Comparison of ENCODE assay signal across 8 cellular contexts in genomic region chr9:99221623-99222415, GRCh38. TPM values are rescaled to one million over a fixed set of nuclear protein-coding genes. Genes with fewer than 3 reads are reported as not detected.
DNase-seq lines count a peak whose midpoint lies in the region; ATAC-seq and TF ChIP-seq lines count a peak whose summit lies in the region.

Gene ALG2 (minus strand): TSS chr9:99221942. CDS start chr9:99221894, 48 bp downstream.
Gene SEC61B (plus strand): TSS chr9:99222282. CDS start chr9:99222364, 82 bp downstream.

- H3K27me3 ChIP-seq in KMS-11 (ENCODE audit: insufficient read depth, low read depth) (no peaks in the 10 kb centered on the region), Peyer's patch (no peaks in the 10 kb centered on the region), esophagus muscularis mucosa (no peaks in the 10 kb centered on the region), muscle layer of duodenum (ENCODE audit: low read depth, low read length) (no peaks in the 10 kb centered on the region)

- no peak within 1 kb of the TSS for H3K4me3 ChIP-seq in KMS-11 (IDR thresholded peaks at IDR 0.05; ENCODE audit: insufficient read depth, low read depth, low read length)
- H3K4me3 ChIP-seq in Peyer's patch, result peak within 1 kb of the TSS; percentile 62 to 98 (median 90)
- H3K4me3 ChIP-seq in esophagus muscularis mucosa, result peak within 1 kb of the TSS; percentile 77 to 88 (median 83)
- H3K4me3 ChIP-seq in muscle layer of duodenum (ENCODE audit: low read depth in 1 of 2, low read length in 2 of 2), result peak within 1 kb of the TSS; percentile 79 to 95

- TF ChIP-seq EP300 in esophagus muscularis mucosa (IDR thresholded peaks at IDR 0.05), result no peak

- H3K9me3 ChIP-seq in Peyer's patch (no peaks in the 10 kb centered on the region), esophagus muscularis mucosa (no peaks in the 10 kb centered on the region), muscle layer of duodenum (ENCODE audit: control insufficient read depth in 1 of 2, low read length in 2 of 2) (no peaks in the 10 kb centered on the region)

- H4K20me1 ChIP-seq in KMS-11 (ENCODE audit: insufficient read depth), result no peaks in the 10 kb centered on the region; the same call in 1 of the 2 replicates

- H3K4me2 ChIP-seq in KMS-11, result peak within 1 kb of the TSS; percentile 98

- 0 out of 2 replicates have a peak, but pooled peaks cover 4% of the 10 kb centered on the region for H3K36me3 ChIP-seq in KMS-11 (ENCODE audit: insufficient read depth)
- H3K36me3 ChIP-seq in Peyer's patch, result peaks cover 0 to 4% (median 0%) of the 10 kb centered on the region in 3 donors
- H3K36me3 ChIP-seq in esophagus muscularis mucosa, result peaks cover 0 to 30% (median 15%) of the 10 kb centered on the region in 4 donors
- H3K36me3 ChIP-seq in muscle layer of duodenum (ENCODE audit: control insufficient read depth in 1 of 2, insufficient read depth in 2 of 2, low read length in 2 of 2), result peaks cover 18 to 25% of the 10 kb centered on the region in 2 donors

- H2AFZ ChIP-seq in KMS-11 (ENCODE audit: low read depth), result peak within 1 kb of the TSS; percentile 65

- peaks cover 13 to 29% of the 10 kb centered on the region in 2 donors for H3K36me3 Mint-ChIP-seq in activated T-cell treated with anti-CD3 and anti-CD28 coated beads, Interleukin-2, amount 50 U/mL, for 72 hours (ENCODE audit: insufficient read depth in 2 of 2)

- intact Hi-C loops in esophagus muscularis mucosa (cut with DNase I), result loop anchor here (5.0 kb wide), 1 partner anchor 35 kb away; no protein-coding TSS in a partner anchor

- TF ChIP-seq CTCF in KMS-11 (conservative IDR thresholded peaks at IDR 0.05; ENCODE audit: low read depth, low read length) (no peak), Peyer's patch (IDR thresholded peaks at IDR 0.05) (peak in 1 of 6 experiments; percentile 12), esophagus muscularis mucosa (IDR thresholded peaks at IDR 0.05) (peak in 1 of 3 experiments; percentile 6)

- peaks cover 36% of the 10 kb centered on the region for H3K4me1 ChIP-seq in KMS-11 (ENCODE audit: low read depth, poor library complexity, severe bottlenecking)
- peaks cover 4 to 30% (median 14%) of the 10 kb centered on the region in 4 donors for H3K4me1 ChIP-seq in Peyer's patch
- H3K4me1 ChIP-seq in esophagus muscularis mucosa, result peaks cover 67 to 78% (median 71%) of the 10 kb centered on the region in 4 donors
- H3K4me1 ChIP-seq in muscle layer of duodenum (ENCODE audit: control insufficient read depth in 1 of 2, insufficient read depth in 2 of 2, low read length in 2 of 2), result peaks cover 9 to 55% of the 10 kb centered on the region in 2 donors

- H3K79me2 ChIP-seq in KMS-11 (ENCODE audit: insufficient read depth, low read depth), result peaks cover 87% of the 10 kb centered on the region

- ATAC-seq in GM21737 (IDR thresholded peaks at IDR 0.05; ENCODE audit: unreplicated experiment), result peak; percentile 87
- ATAC-seq in activated T-cell treated with anti-CD3 and anti-CD28 coated beads, Interleukin-2, amount 50 U/mL, for 72 hours (replicated peaks in 1 of 2), result peak; percentile 94 to 96

- WGBS in esophagus muscularis mucosa, result under 1% methylated on average over 30 of the region's 69 CpGs

- peak within 1 kb of the TSS; percentile 86 to 97 for H3K4me3 Mint-ChIP-seq in activated T-cell treated with anti-CD3 and anti-CD28 coated beads, Interleukin-2, amount 50 U/mL, for 72 hours

- peak; percentile 88 to 90 for TF ChIP-seq POLR2A in Peyer's patch (IDR thresholded peaks at IDR 0.05)
- TF ChIP-seq POLR2A in esophagus muscularis mucosa (IDR thresholded peaks at IDR 0.05; ENCODE audit: low read depth), result peak; percentile 92

- peak within 1 kb of the TSS; percentile 100 for H3K27ac Mint-ChIP-seq in activated T-cell treated with anti-CD3 and anti-CD28 coated beads, Interleukin-2, amount 50 U/mL, for 72 hours

- peak within 1 kb of the TSS; percentile 80 for H3K9ac ChIP-seq in KMS-11

- H3K27ac ChIP-seq in KMS-11, result peak within 1 kb of the TSS; percentile 82
- peak within 1 kb of the TSS; percentile 92 to 95 (median 94) for H3K27ac ChIP-seq in Peyer's patch
- peak within 1 kb of the TSS; percentile 87 to 93 (median 90) for H3K27ac ChIP-seq in esophagus muscularis mucosa (replicated peaks in 1 of 4)
- peak within 1 kb of the TSS; percentile 89 for H3K27ac ChIP-seq in muscle layer of duodenum (ENCODE audit: low read length)

- peak; percentile 81 for DNase-seq in DMS53 treated with DMSO at 0.1 percent for 48 hours (lab: John Stamatoyannopoulos, UW; ENCODE audit: unreplicated experiment)
- DNase-seq in Peyer's patch, result peak; percentile 93 to 97 (median 95)
- DNase-seq in activated T-cell treated with anti-CD3 and anti-CD28 coated beads, Interleukin-2, amount 50 U/mL, for 72 hours, result peak; percentile 95 to 98
- peak; percentile 97 for DNase-seq in esophagus muscularis mucosa (ENCODE audit: extremely low spot score)
- peak; percentile 88 to 91 for DNase-seq in stimulated activated CD8-positive, alpha-beta memory T cell treated with anti-CD3 and anti-CD28 coated beads, Interleukin-7, amount 100 ng/mL, for 4 hours (ENCODE audit: low read depth in 2 of 2)

- H3K27me3 Mint-ChIP-seq in activated T-cell treated with anti-CD3 and anti-CD28 coated beads, Interleukin-2, amount 50 U/mL, for 72 hours (ENCODE audit: low read depth), result no peaks in the 10 kb centered on the region

- H3K9me3 Mint-ChIP-seq in activated T-cell treated with anti-CD3 and anti-CD28 coated beads, Interleukin-2, amount 50 U/mL, for 72 hours, result no peaks in the 10 kb centered on the region

- peaks cover 75% of the 10 kb centered on the region for H3K4me1 Mint-ChIP-seq in activated T-cell treated with anti-CD3 and anti-CD28 coated beads, Interleukin-2, amount 50 U/mL, for 72 hours (ENCODE audit: low read depth)

RNA-seq across cellular contexts. Expression of gene ALG2, which starts in this region (rescaled TPM):
- total RNA-seq in Peyer's patch, result 10 to 100 TPM; 19.0 to 36.2 (median 31.0) TPM
- total RNA-seq in activated T-cell treated with anti-CD3 and anti-CD28 coated beads, Interleukin-2, amount 50 U/mL, for 72 hours, result 10 to 100 TPM; 28.7 to 35.2 TPM
- total RNA-seq in esophagus muscularis mucosa, result 10 to 100 TPM; 19.5 to 33.4 (median 26.2) TPM

RNA-seq across cellular contexts. Expression of gene SEC61B, which starts in this region (rescaled TPM):
- total RNA-seq in Peyer's patch (10 to 100 TPM; 47.7 to 73.6 (median 58.0) TPM), esophagus muscularis mucosa (10 to 100 TPM; 53.6 to 67.9 (median 62.9) TPM)
- 100 to 1,000 TPM in 1 of 2 donors, 10 to 100 TPM in 1; 96.2 to 121 TPM for total RNA-seq in activated T-cell treated with anti-CD3 and anti-CD28 coated beads, Interleukin-2, amount 50 U/mL, for 72 hours
